8 cellular contexts compared by ENCODE assay signal in the genomic region with DNA sequence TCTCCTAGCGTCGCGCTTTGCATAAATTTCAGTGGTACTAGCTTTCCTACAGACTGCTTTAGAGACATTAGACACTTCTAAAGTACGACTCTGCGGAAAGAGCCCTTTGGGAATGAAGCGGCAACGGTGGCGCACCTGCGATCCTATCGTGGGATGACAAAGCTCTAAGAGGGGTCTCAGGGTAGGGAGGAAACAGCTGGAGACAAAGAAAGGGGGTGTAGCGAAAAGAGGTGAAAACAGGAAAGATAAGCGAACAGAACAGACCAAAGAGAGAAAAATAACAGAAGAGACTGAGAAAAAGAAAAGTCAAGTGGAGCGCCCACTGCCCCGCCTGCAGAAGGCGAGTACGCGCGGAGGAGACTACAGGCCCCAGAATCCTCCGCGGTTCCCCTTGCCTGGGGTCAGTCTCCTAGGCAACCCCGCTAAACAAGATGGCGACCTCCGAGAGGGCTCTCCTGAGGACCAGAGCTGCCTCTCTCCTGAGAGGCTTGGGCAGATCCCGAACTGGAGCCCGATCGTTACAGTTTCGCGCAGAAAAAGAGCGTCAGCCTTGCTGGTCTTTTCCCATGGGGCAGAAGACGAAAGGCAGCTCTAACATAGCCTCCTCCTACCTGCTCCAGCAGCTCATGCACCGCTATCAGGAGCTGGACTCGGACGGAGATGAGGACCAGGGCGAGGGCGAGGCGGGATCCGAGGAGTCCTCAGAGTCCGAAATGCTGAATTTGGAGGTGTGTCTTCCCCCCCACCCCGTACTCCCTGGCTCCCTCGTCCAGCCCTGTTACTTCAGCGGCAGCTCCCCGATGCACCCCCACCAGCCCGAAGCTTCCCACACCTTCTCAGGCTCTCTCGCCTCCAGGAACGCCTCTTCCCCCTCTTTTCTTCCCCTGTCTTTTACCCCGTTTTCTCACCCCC. TPM values are rescaled to one million over a fixed set of nuclear protein-coding genes. Genes with fewer than 3 reads are reported as not detected.
A peak's percentile ranks its signal among the peaks of the same experiment; 100 is the strongest.
DNase-seq lines count a peak whose midpoint lies in the region; ATAC-seq and TF ChIP-seq lines count a peak whose summit lies in the region.

A gene with protein sequence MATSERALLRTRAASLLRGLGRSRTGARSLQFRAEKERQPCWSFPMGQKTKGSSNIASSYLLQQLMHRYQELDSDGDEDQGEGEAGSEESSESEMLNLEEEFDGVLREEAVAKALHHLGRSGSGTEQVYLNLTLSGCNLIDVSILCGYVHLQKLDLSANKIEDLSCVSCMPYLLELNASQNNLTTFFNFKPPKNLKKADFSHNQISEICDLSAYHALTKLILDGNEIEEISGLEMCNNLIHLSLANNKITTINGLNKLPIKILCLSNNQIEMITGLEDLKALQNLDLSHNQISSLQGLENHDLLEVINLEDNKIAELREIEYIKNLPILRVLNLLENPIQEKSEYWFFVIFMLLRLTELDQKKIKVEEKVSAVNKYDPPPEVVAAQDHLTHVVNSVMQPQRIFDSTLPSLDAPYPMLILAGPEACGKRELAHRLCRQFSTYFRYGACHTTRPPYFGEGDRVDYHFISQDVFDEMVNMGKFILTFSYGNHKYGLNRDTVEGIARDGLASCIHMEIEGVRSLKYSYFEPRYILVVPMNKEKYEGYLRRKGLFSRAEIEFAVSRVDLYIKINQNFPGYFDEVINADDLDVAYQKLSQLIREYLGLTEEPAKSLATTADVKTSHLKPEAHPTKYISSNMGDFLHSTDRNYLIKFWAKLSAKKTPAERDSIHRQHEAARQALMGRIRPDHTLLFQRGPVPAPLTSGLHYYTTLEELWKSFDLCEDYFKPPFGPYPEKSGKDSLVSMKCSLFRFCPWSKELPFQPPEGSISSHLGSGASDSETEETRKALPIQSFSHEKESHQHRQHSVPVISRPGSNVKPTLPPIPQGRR (plus strand): TSS at position 404 of the 912 bp plus-strand sequence. CDS start 28 bp downstream, at position 432.

- no peaks in the 10 kb centered on the region for H3K27me3 ChIP-seq in kidney epithelial cell (ENCODE audit: control insufficient read depth, insufficient read depth, low read length)

- H3K9me3 Mint-ChIP-seq in chondrocyte (ENCODE audit: low read depth): no peaks in the 10 kb centered on the region

- H3K27me3 Mint-ChIP-seq in chondrocyte (ENCODE audit: low read depth): peaks cover 37% of the 10 kb centered on the region

- H3K36me3 Mint-ChIP-seq in chondrocyte (ENCODE audit: low read depth): peaks cover 2% of the 10 kb centered on the region

- TF ChIP-seq CTCF in AG09319 (IDR thresholded peaks at IDR 0.05; ENCODE audit: low read depth, low read length) (no peak), chondrocyte (IDR thresholded peaks at IDR 0.05) (no peak), kidney epithelial cell (IDR thresholded peaks at IDR 0.05; ENCODE audit: insufficient read depth, low read length, poor library complexity, severe bottlenecking) (no peak)

- H3K4me1 Mint-ChIP-seq in chondrocyte (ENCODE audit: low read depth): peaks cover 13% of the 10 kb centered on the region

- H3K36me3 ChIP-seq in kidney epithelial cell (ENCODE audit: control insufficient read depth, insufficient read depth, low read length): no peaks in the 10 kb centered on the region

- H3K4me3 ChIP-seq in kidney epithelial cell (ENCODE audit: low read depth, low read length): peak within 1 kb of the TSS; percentile 64

- DNase-seq in AG09319 (ENCODE audit: extremely low read depth, low read depth) (peak; percentile 46), NCI-H345 (lab: John Stamatoyannopoulos, UW) (peak; percentile 88), chondrocyte (ENCODE audit: low spot score) (peak; percentile 94), kidney epithelial cell (ENCODE audit: low read depth) (peak; percentile 61)
- DNase-seq in activated CD4-positive, alpha-beta T cell treated with anti-CD3 and anti-CD28 coated beads for 1 hour: peak; percentile 57
- peak; percentile 49 to 69 (median 63) for DNase-seq in stimulated activated CD4-positive, alpha-beta T cell treated with anti-CD3 and anti-CD28 coated beads, Interleukin-12 subunit alpha, Interleukin-12 subunit beta, amount 100 ng/mL, for 48 hours (ENCODE audit: low read depth in 2 of 3, low spot score in 1 of 3)

- no peak within 1 kb of the TSS for H3K27ac Mint-ChIP-seq in chondrocyte (ENCODE audit: unreplicated experiment)

- H3K4me3 Mint-ChIP-seq in chondrocyte (ENCODE audit: unreplicated experiment): peak within 1 kb of the TSS; percentile 79

- peak; percentile 100 for ATAC-seq in GM19043 (IDR thresholded peaks at IDR 0.05; ENCODE audit: low read depth, unreplicated experiment)
- ATAC-seq in HG03342 (IDR thresholded peaks at IDR 0.05; ENCODE audit: unreplicated experiment): peak; percentile 100

RNA-seq across cellular contexts. Expression of the gene that starts here (rescaled TPM):
- 0.10 to 0.70 TPM (median 0.20 TPM) in 3 replicates for total RNA-seq in chondrocyte
- total RNA-seq in kidney epithelial cell: 0.41 and 0.42 TPM in 2 replicates

Comparison
In these comparisons a context has a peak if more than half of its experiments do, and no peak if none do; other contexts are left out.
1. Peak in every context shown above with its lines: DNase-seq, ATAC-seq and H3K4me3 ChIP-seq.
2. Peak in DNase-seq in chondrocyte; RNA of the gene not detected or under 1 TPM.
3. Peak in DNase-seq and H3K4me3 ChIP-seq in kidney epithelial cell; RNA of the gene not detected or under 1 TPM.